12 cellular contexts compared by ENCODE assay signal in genomic region chr12:58877243-58877743, GRCh38. TPM values are rescaled to one million over a fixed set of nuclear protein-coding genes. Genes with fewer than 3 reads are reported as not detected.
DNase-seq lines count a peak whose midpoint lies in the region; ATAC-seq and TF ChIP-seq lines count a peak whose summit lies in the region.
"Had no signal": no experiment of that assay in that cellular context is flagged by ENCODE, and none has a peak within 500 bp of the region (broad histone marks: within the 10 kb centered on the region; RNA-seq: fewer than 3 reads in every experiment).

No MANE protein-coding gene starts in this region.

- CTCF ChIA-PET in CD8-positive, alpha-beta memory T cell (lab: Charles Lee), result no interaction called here

- TF ChIP-seq CTCF in mucosa of descending colon (IDR thresholded peaks at IDR 0.05) (no peak), endodermal cell (conservative IDR thresholded peaks at IDR 0.05) (no peak)

- peak; percentile 97 for DNase-seq in DMS53 (lab: John Stamatoyannopoulos, UW)
- peak; percentile 7 for DNase-seq in NCI-H128 (lab: John Stamatoyannopoulos, UW; ENCODE audit: unreplicated experiment)
- peak; percentile 97 for DNase-seq in brain pericyte (ENCODE audit: low read depth, low spot score)
- DNase-seq in mucosa of descending colon, result peak in 1 of 3 donors; percentile 22
- DNase-seq in NCI-H2171 treated with DMSO at 0.1 percent for 48 hours (lab: John Stamatoyannopoulos, UW), result no peak
- DNase-seq in endodermal cell, result no peak
- no peak for DNase-seq in CD8-positive, alpha-beta memory T cell
- DNase-seq: transverse colon had no signal

- no peak overlapping the region for H3K27ac Mint-ChIP-seq in endodermal cell
- H3K27ac Mint-ChIP-seq in CD8-positive, alpha-beta memory T cell, result no peak overlapping the region
- H3K27ac Mint-ChIP-seq: activated naive CD8-positive, alpha-beta T cell; T-helper 1 cell treated with Interleukin-12 subunit alpha and Interleukin-12 subunit beta and Interleukin-4 antibody, amounts not matched to agents 30 μg/mL and 1 μg/mL, for 36 hours had no signal

- H3K9me3 ChIP-seq in mucosa of descending colon (no peaks in the 10 kb centered on the region), endodermal cell (ENCODE audit: control insufficient read depth, low read length) (no peaks in the 10 kb centered on the region)
- no peaks in the 10 kb centered on the region for H3K9me3 ChIP-seq in CD8-positive, alpha-beta memory T cell (ENCODE audit: low read length)
- H3K9me3 ChIP-seq: transverse colon had no signal

- intact Hi-C loops in mucosa of descending colon (cut with DNase I, micrococcal nuclease), result no loop called here

- H3K4me3 ChIP-seq in mucosa of descending colon (no peak overlapping the region), endodermal cell (ENCODE audit: low read length) (no peak overlapping the region)
- H3K4me3 ChIP-seq in CD8-positive, alpha-beta memory T cell (ENCODE audit: low read length), result no peak overlapping the region
- H3K4me3 ChIP-seq: K562, transverse colon had no signal

- POLR2A ChIA-PET in CD8-positive, alpha-beta memory T cell (lab: Charles Lee), result no interaction called here

- no peaks in the 10 kb centered on the region for H3K9me3 Mint-ChIP-seq in endodermal cell
- peaks cover 0 to 11% (median 3%) of the 10 kb centered on the region in 5 donors for H3K9me3 Mint-ChIP-seq in CD8-positive, alpha-beta memory T cell
- H3K9me3 Mint-ChIP-seq: T-helper 1 cell treated with Interleukin-12 subunit alpha and Interleukin-12 subunit beta and Interleukin-4 antibody, amounts not matched to agents 30 μg/mL and 1 μg/mL, for 36 hours had no signal

- H3K27ac ChIP-seq in endodermal cell (ENCODE audit: low read depth, low read length), result no peak overlapping the region
- no peak overlapping the region for H3K27ac ChIP-seq in CD8-positive, alpha-beta memory T cell (ENCODE audit: low read depth, low read length)
- H3K27ac ChIP-seq: transverse colon had no signal

- H3K36me3 Mint-ChIP-seq in endodermal cell (ENCODE audit: low read depth), result peaks cover 89% of the 10 kb centered on the region
- H3K36me3 Mint-ChIP-seq in CD8-positive, alpha-beta memory T cell, result no peaks in the 10 kb centered on the region
- H3K36me3 Mint-ChIP-seq: activated naive CD8-positive, alpha-beta T cell had no signal

- H3K36me3 ChIP-seq in mucosa of descending colon (ENCODE audit: low read depth) (peaks cover 12% of the 10 kb centered on the region), endodermal cell (ENCODE audit: control insufficient read depth, insufficient read depth, low read length) (peaks cover 100% of the 10 kb centered on the region)
- H3K36me3 ChIP-seq in CD8-positive, alpha-beta memory T cell (ENCODE audit: insufficient read depth, low read length), result no peaks in the 10 kb centered on the region

- H3K27me3 ChIP-seq in endodermal cell (ENCODE audit: control insufficient read depth, insufficient read depth, low read length, poor library complexity, severe bottlenecking), result no peaks in the 10 kb centered on the region
- H3K27me3 ChIP-seq in CD8-positive, alpha-beta memory T cell (ENCODE audit: insufficient read depth, low read length, poor library complexity, severe bottlenecking), result no peaks in the 10 kb centered on the region
- H3K27me3 ChIP-seq: transverse colon had no signal

- ATAC-seq in mucosa of descending colon (peak; percentile 75), HG02623 (IDR thresholded peaks at IDR 0.05; ENCODE audit: unreplicated experiment) (no peak)
- ATAC-seq: K562 had no signal

- WGBS in endodermal cell (ENCODE audit: insufficient coverage in 1 of 2, insufficient read length in 1 of 2), 2 experiments, result 94 to 98% methylated on average over 6 to 15 of the region's 15 CpGs

- H3K9ac ChIP-seq in endodermal cell (ENCODE audit: extremely low read depth, low read length, poor library complexity, severe bottlenecking), result no peak overlapping the region

- H3K4me1 ChIP-seq in mucosa of descending colon (ENCODE audit: low read depth) (no peaks in the 10 kb centered on the region), endodermal cell (ENCODE audit: control insufficient read depth, insufficient read depth, low read length) (peaks cover 12% of the 10 kb centered on the region)
- H3K4me1 ChIP-seq in CD8-positive, alpha-beta memory T cell (ENCODE audit: insufficient read depth, low read length), result no peaks in the 10 kb centered on the region
- H3K4me1 ChIP-seq: transverse colon had no signal

- no peak overlapping the region for H3K4me3 Mint-ChIP-seq in endodermal cell
- no peak overlapping the region for H3K4me3 Mint-ChIP-seq in CD8-positive, alpha-beta memory T cell
- H3K4me3 Mint-ChIP-seq: activated naive CD8-positive, alpha-beta T cell; T-helper 1 cell treated with Interleukin-12 subunit alpha and Interleukin-12 subunit beta and Interleukin-4 antibody, amounts not matched to agents 30 μg/mL and 1 μg/mL, for 36 hours had no signal

- peaks cover 9% of the 10 kb centered on the region for H3K4me1 Mint-ChIP-seq in endodermal cell
- H3K4me1 Mint-ChIP-seq in CD8-positive, alpha-beta memory T cell, result no peaks in the 10 kb centered on the region

- H3K27me3 Mint-ChIP-seq in endodermal cell (ENCODE audit: insufficient read depth), result no peaks in the 10 kb centered on the region
- peaks cover 0 to 3% of the 10 kb centered on the region in 2 donors for H3K27me3 Mint-ChIP-seq in CD8-positive, alpha-beta memory T cell
- H3K27me3 Mint-ChIP-seq: activated naive CD8-positive, alpha-beta T cell had no signal

RNA-seq across cellular contexts. Expression of gene LRIG3, which starts 43.0 kb away (rescaled TPM):
- total RNA-seq in mucosa of descending colon, result 10 to 100 TPM; 65.6 to 95.8 (median 90.0) TPM
- 100 to 1,000 TPM; 196 to 367 TPM for total RNA-seq in endodermal cell
- polyA plus RNA-seq in endodermal cell (2013, experiment 1 of 2), result 79.3 TPM
- 93.8 TPM for polyA plus RNA-seq in endodermal cell (2013, experiment 2 of 2)
- under 1 TPM in 1 of 2 experiments, not detected in 1; 0.22 TPM for total RNA-seq in CD8-positive, alpha-beta memory T cell
- not detected for polyA plus RNA-seq in CD8-positive, alpha-beta memory T cell
- total RNA-seq: K562 had no signal

Comparison
In these comparisons a context has a peak if more than half of its experiments do, and no peak if none do; other contexts are left out.
1. DNase-seq: peak in DMS53 (single experiment), NCI-H128 (single experiment) and brain pericyte (single experiment); none in NCI-H2171 treated with DMSO at 0.1 percent for 48 hours (single experiment), endodermal cell (single experiment) and CD8-positive, alpha-beta memory T cell (0 of 5).
2. RNA of gene LRIG3, which starts 43.0 kb away (total RNA-seq): 196 to 367 TPM in endodermal cell and 65.6 to 95.8 TPM in mucosa of descending colon; 0.22 TPM in CD8-positive, alpha-beta memory T cell; every median in the first group is over 10 times any median in the second.